In the genomic region with DNA sequence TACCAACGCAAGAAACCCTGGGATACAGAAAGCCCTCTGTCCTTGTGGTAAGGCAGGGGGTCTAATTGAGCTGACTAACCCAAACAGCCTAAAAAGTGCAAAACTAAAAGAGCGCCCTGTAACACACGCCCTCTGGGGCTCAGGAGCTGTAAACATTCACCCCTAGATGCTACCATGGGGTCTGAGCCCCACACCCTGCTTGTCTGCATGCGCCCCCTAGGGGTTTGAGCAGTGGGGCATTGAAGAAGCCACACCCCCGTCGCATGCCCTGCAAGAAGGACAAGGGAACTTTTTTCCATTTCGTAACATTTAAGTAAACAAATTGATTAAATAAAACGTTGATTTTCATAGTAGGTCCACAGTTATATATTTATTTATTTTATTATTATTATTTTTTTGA, we compare ENCODE assay signal across 1 cellular context.
TF ChIP-seq lines count a peak whose summit lies in the region.

No MANE protein-coding gene starts in this region.

TF ChIP-seq in GM23338, 12 proteins besides CTCF, POLR2A, EP300 and RAD21 (continued from another document):
- TF ChIP-seq, protein P1, sequence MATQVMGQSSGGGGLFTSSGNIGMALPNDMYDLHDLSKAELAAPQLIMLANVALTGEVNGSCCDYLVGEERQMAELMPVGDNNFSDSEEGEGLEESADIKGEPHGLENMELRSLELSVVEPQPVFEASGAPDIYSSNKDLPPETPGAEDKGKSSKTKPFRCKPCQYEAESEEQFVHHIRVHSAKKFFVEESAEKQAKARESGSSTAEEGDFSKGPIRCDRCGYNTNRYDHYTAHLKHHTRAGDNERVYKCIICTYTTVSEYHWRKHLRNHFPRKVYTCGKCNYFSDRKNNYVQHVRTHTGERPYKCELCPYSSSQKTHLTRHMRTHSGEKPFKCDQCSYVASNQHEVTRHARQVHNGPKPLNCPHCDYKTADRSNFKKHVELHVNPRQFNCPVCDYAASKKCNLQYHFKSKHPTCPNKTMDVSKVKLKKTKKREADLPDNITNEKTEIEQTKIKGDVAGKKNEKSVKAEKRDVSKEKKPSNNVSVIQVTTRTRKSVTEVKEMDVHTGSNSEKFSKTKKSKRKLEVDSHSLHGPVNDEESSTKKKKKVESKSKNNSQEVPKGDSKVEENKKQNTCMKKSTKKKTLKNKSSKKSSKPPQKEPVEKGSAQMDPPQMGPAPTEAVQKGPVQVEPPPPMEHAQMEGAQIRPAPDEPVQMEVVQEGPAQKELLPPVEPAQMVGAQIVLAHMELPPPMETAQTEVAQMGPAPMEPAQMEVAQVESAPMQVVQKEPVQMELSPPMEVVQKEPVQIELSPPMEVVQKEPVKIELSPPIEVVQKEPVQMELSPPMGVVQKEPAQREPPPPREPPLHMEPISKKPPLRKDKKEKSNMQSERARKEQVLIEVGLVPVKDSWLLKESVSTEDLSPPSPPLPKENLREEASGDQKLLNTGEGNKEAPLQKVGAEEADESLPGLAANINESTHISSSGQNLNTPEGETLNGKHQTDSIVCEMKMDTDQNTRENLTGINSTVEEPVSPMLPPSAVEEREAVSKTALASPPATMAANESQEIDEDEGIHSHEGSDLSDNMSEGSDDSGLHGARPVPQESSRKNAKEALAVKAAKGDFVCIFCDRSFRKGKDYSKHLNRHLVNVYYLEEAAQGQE (IDR thresholded peaks at IDR 0.05; ENCODE audit: unreplicated experiment), result no peak
- TF ChIP-seq EZH2 (IDR thresholded peaks at IDR 0.05; ENCODE audit: low read depth, unreplicated experiment), result no peak
